Comparison of ENCODE assay signal across 13 cellular contexts in the genomic region with DNA sequence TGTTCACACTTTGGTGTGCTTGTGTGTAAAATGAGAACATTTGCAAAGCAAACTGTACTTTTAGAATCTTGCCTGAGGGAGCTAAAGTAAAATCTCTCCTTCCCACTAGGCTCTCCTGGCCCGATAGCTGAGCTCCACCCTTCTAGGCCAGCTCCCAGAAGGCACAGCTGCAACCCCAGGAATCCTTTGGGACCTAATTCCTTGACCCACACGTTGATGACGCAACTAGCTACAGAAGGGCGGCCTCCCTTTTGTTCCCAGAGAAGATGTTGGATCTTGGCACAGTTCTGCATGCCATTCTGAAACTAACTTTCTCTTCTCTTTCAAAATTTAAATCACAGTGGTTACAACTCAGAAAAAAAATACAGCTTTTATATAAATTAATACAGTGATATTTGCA.
DNase-seq lines count a peak whose midpoint lies in the region; ATAC-seq and TF ChIP-seq lines count a peak whose summit lies in the region.
"Had no signal": no experiment of that assay in that cellular context is flagged by ENCODE, and none has a peak within 500 bp of the region (broad histone marks: within the 10 kb centered on the region; RNA-seq: fewer than 3 reads in every experiment).

No MANE protein-coding gene starts in this region.

- intact Hi-C loops in body of pancreas (cut with DNase I), result no loop called here
- intact Hi-C loops in heart left ventricle (cut with DNase I), result no loop called here
- intact Hi-C loops in sigmoid colon (cut with DNase I), result no loop called here

- H3K9me3 ChIP-seq in body of pancreas (no peaks in the 10 kb centered on the region), heart left ventricle (no peaks in the 10 kb centered on the region), sigmoid colon (no peaks in the 10 kb centered on the region)
- H3K9me3 ChIP-seq: BLaER1 treated with 17β-estradiol and CSF1 and Interleukin-3, amounts not matched to agents 10 nM and 100 nM had no signal

- TF ChIP-seq POLR2A in body of pancreas (IDR thresholded peaks at IDR 0.05) (no peak), heart left ventricle (IDR thresholded peaks at IDR 0.05) (no peak), sigmoid colon (IDR thresholded peaks at IDR 0.05) (no peak)

- ATAC-seq in body of pancreas (peak; percentile 21), heart left ventricle (peak; percentile 88 to 98 (median 92)), HG03457 (IDR thresholded peaks at IDR 0.05; ENCODE audit: unreplicated experiment) (no peak)
- ATAC-seq: activated CD8-positive, alpha-beta memory T cell treated with anti-CD3 and anti-CD28 coated beads, Interleukin-2, amount 10 ng/mL, durations not matched to agents 7 days and 5 days had no signal

- DNase-seq in GM04503 (ENCODE audit: low read depth) (peak; percentile 67), body of pancreas (peak; percentile 13 to 34 (median 18)), heart left ventricle (peak in 4 of 5 donors; percentile 60 to 72 (median 66)), sigmoid colon (peak; percentile 72), NAMALWA (ENCODE audit: low spot score) (no peak), GM19238 (ENCODE audit: insufficient read length, low spot score) (no peak), hepatic stellate cell (ENCODE audit: low spot score) (no peak)
- DNase-seq: activated CD8-positive, alpha-beta memory T cell treated with anti-CD3 and anti-CD28 coated beads, Interleukin-2, amount 10 ng/mL, durations not matched to agents 7 days and 5 days; effector CD8-positive, alpha-beta T cell; GF-D8; NCI-H1105 treated with DMSO at 0.1 percent for 48 hours had no signal

- no peaks in the 10 kb centered on the region for H3K4me1 ChIP-seq in body of pancreas
- H3K4me1 ChIP-seq in heart left ventricle, result peaks cover 0 to 11% (median 6%) of the 10 kb centered on the region in 12 donors
- H3K4me1 ChIP-seq in sigmoid colon, result peaks cover 0 to 12% (median 4%) of the 10 kb centered on the region in 4 donors
- H3K4me1 ChIP-seq: BLaER1 treated with 17β-estradiol and CSF1 and Interleukin-3, amounts not matched to agents 10 nM and 100 nM had no signal

- H3K27ac ChIP-seq in body of pancreas (no peak overlapping the region), heart left ventricle (peak overlapping the region in 3 of 12 donors; percentile 10 to 32 (median 25)), sigmoid colon (peak overlapping the region in 1 of 4 donors; percentile 32)
- H3K27ac ChIP-seq: BLaER1 treated with 17β-estradiol and CSF1 and Interleukin-3, amounts not matched to agents 10 nM and 100 nM had no signal

- H3K36me3 ChIP-seq in body of pancreas (replicated peaks in 1 of 2; ENCODE audit: insufficient read depth in 1 of 2, low read depth in 2 of 2), result no peaks in the 10 kb centered on the region
- H3K36me3 ChIP-seq in heart left ventricle, result no peaks in the 10 kb centered on the region
- no peaks in the 10 kb centered on the region for H3K36me3 ChIP-seq in sigmoid colon
- H3K36me3 ChIP-seq: BLaER1 treated with 17β-estradiol and CSF1 and Interleukin-3, amounts not matched to agents 10 nM and 100 nM had no signal

- no peaks in the 10 kb centered on the region for H3K27me3 ChIP-seq in body of pancreas
- H3K27me3 ChIP-seq in heart left ventricle, result no peaks in the 10 kb centered on the region
- no peaks in the 10 kb centered on the region for H3K27me3 ChIP-seq in sigmoid colon
- H3K27me3 ChIP-seq: BLaER1 treated with 17β-estradiol and CSF1 and Interleukin-3, amounts not matched to agents 10 nM and 100 nM had no signal

- H3K4me3 ChIP-seq in body of pancreas (no peak overlapping the region), heart left ventricle (no peak overlapping the region), sigmoid colon (no peak overlapping the region)
- H3K4me3 ChIP-seq: BLaER1 treated with 17β-estradiol and CSF1 and Interleukin-3, amounts not matched to agents 10 nM and 100 nM had no signal

- TF ChIP-seq EP300 in sigmoid colon (IDR thresholded peaks at IDR 0.05), result no peak

- 64 to 76% methylated on average over 4 of the region's 4 CpGs for WGBS in body of pancreas, 2 donors
- WGBS in heart left ventricle, 4 donors, result 37 to 64% (median 45%) methylated on average over 4 of the region's 4 CpGs
- 78 to 87% methylated on average over 4 of the region's 4 CpGs for WGBS in sigmoid colon, 2 donors

- TF ChIP-seq CTCF in body of pancreas (IDR thresholded peaks at IDR 0.05) (no peak), heart left ventricle (IDR thresholded peaks at IDR 0.05) (no peak), sigmoid colon (IDR thresholded peaks at IDR 0.05) (no peak)

Comparison
In these comparisons a context has a peak if more than half of its experiments do, and no peak if none do; other contexts are left out.
1. DNase-seq: peak in GM04503 (single experiment), body of pancreas (4 of 4), heart left ventricle (4 of 5) and sigmoid colon (single experiment); none in NAMALWA (single experiment), GM19238 (single experiment) and hepatic stellate cell (single experiment).